Comparison of ENCODE assay signal across 24 cellular contexts in the genomic region with DNA sequence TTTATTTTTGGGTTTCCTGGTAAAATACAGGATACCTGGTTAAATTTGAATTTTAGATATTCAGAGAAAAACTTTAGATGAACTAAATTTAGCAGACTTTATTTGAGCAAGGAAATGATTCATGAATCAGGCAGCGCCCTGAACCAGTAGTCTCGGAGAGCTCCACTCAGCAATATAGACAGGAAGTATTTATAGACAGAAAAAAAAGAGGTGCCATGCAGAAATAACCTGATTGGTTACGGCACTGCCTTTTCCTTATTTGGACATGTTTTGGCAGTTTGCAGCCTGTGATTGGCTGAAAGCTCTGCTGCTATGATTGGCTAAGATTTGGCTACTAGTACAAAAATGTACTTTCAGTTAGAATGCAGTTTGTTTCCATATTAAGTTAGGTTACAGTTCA.
DNase-seq lines count a peak whose midpoint lies in the region; ATAC-seq, FAIRE-seq and TF ChIP-seq lines count a peak whose summit lies in the region.
"Had no signal": no experiment of that assay in that cellular context is flagged by ENCODE, and none has a peak within 500 bp of the region (broad histone marks: within the 10 kb centered on the region; RNA-seq: fewer than 3 reads in every experiment).

No MANE protein-coding gene starts in this region.

- TF ChIP-seq POLR2A in HepG2 (IDR thresholded peaks at IDR 0.05; ENCODE audit: insufficient read depth in 1 of 2, low read depth in 2 of 2, low read length in 2 of 2) (no peak), right lobe of liver (IDR thresholded peaks at IDR 0.05) (no peak), esophagus muscularis mucosa (IDR thresholded peaks at IDR 0.05; ENCODE audit: low read depth) (no peak)

- H2AFZ ChIP-seq in HepG2 (ENCODE audit: low read length) = no peak overlapping the region

- no peak overlapping the region for H3K27ac Mint-ChIP-seq in stimulated activated memory B cell treated with anti-CD40 and anti-IgM and Interleukin-4, amounts not matched to agents 10 μg/mL and 1 μg/mL and 100 μg/mL, for 72 hours

- FAIRE-seq in HepG2 (lab: Jason Lieb, UNC) = no peak
- FAIRE-seq: endometrium, GM18507, H54 had no signal

- CTCF ChIA-PET in HepG2 (lab: Yijun Ruan, JAX; ENCODE audit: low intra/inter-chr PET ratio, low total read pairs) = no interaction called here

- no peak for DNase-seq in HepG2 (ENCODE audit: low spot score)
- no peak for DNase-seq in right lobe of liver
- no peak for DNase-seq in RWPE2 (ENCODE audit: low spot score)
- no peak for DNase-seq in NCI-H1694 treated with DMSO at 0.1 percent for 48 hours (lab: John Stamatoyannopoulos, UW)
- DNase-seq in esophagus muscularis mucosa (ENCODE audit: extremely low spot score) = no peak
- DNase-seq in T-helper 1 cell = no peak
- DNase-seq: activated CD4-positive, alpha-beta T cell treated with anti-CD3 and anti-CD28 coated beads, Interleukin-2, amount 50 U/mL, for 1 hour; activated naive CD4-positive, alpha-beta T cell treated with Interleukin-2 at 50 U/mL for 16 hours; activated T-cell treated with anti-CD3 and anti-CD28 coated beads for 4 hours; aorta; colonic mucosa; DMS79; left ventricle myocardium inferior; NCI-H1930; NCI-H446 treated with DMSO at 0.1 percent for 48 hours; stimulated activated naive CD4-positive, alpha-beta T cell treated with Interleukin-2 at 50 U/mL for 16 hours; SW 1271; transverse colon had no signal

- H3K4me3 ChIP-seq in HepG2 (replicated peaks in 1 of 3; ENCODE audit: insufficient read depth in 1 of 3, low read depth in 2 of 3, low read length in 3 of 3) (no peak overlapping the region), right lobe of liver (no peak overlapping the region), RWPE2 (ENCODE audit: severe bottlenecking) (no peak overlapping the region), esophagus muscularis mucosa (no peak overlapping the region)
- H3K4me3 ChIP-seq: colonic mucosa, left ventricle myocardium inferior, transverse colon had no signal

- TF ChIP-seq EP300 in HepG2 (IDR thresholded peaks at IDR 0.05; ENCODE audit: low read depth in 2 of 2, low read length in 2 of 2) (no peak), HepG2 (CRISPR knock-in tag; IDR thresholded peaks at IDR 0.05; ENCODE audit: borderline replicate concordance) (no peak), esophagus muscularis mucosa (IDR thresholded peaks at IDR 0.05) (no peak)

- H3K9me3 Mint-ChIP-seq in stimulated activated memory B cell treated with anti-CD40 and anti-IgM and Interleukin-4, amounts not matched to agents 10 μg/mL and 1 μg/mL and 100 μg/mL, for 72 hours = no peaks in the 10 kb centered on the region

- ATAC-seq in HepG2 = no peak
- ATAC-seq in right lobe of liver = no peak
- peak; percentile 69; the same call in 2 of the 3 replicates for ATAC-seq in RWPE2 (ENCODE audit: low read depth)
- ATAC-seq in esophagus mucosa = peak; percentile 43
- ATAC-seq in stimulated activated memory B cell treated with anti-CD40 and anti-IgM and Interleukin-4, amounts not matched to agents 10 μg/mL and 1 μg/mL and 100 μg/mL, for 72 hours = no peak

- no peaks in the 10 kb centered on the region for H3K36me3 Mint-ChIP-seq in stimulated activated memory B cell treated with anti-CD40 and anti-IgM and Interleukin-4, amounts not matched to agents 10 μg/mL and 1 μg/mL and 100 μg/mL, for 72 hours

- no TSS peak for BruUV-seq in HepG2 (replicated peaks; lab: Mats Ljungman, UMichigan)

- 37% methylated on average over 3 of the region's 3 CpGs for WGBS in HepG2 (ENCODE audit: low lambda C conversion rate)
- whole genome bisulfite sequencing in right lobe of liver (ENCODE audit: insufficient coverage, low coverage, low lambda C conversion rate, missing lambda C conversion rate) = 65% methylated on average over 3 of the region's 3 CpGs
- WGBS in esophagus muscularis mucosa = 83% methylated on average over 3 of the region's 3 CpGs

- POLR2A ChIA-PET in HepG2 (lab: Yijun Ruan, JAX) = no interaction called here

- no peaks in the 10 kb centered on the region for H3K4me1 Mint-ChIP-seq in stimulated activated memory B cell treated with anti-CD40 and anti-IgM and Interleukin-4, amounts not matched to agents 10 μg/mL and 1 μg/mL and 100 μg/mL, for 72 hours

- H3K36me3 ChIP-seq in HepG2 (replicated peaks in 1 of 2; ENCODE audit: control insufficient read depth in 1 of 2, insufficient read depth in 2 of 2, low read length in 2 of 2) (no peaks in the 10 kb centered on the region), right lobe of liver (no peaks in the 10 kb centered on the region), RWPE2 (ENCODE audit: low read depth) (no peaks in the 10 kb centered on the region), esophagus muscularis mucosa (no peaks in the 10 kb centered on the region)
- H3K36me3 ChIP-seq: colonic mucosa, left ventricle myocardium inferior, neutrophil, transverse colon had no signal

- no peak overlapping the region for H3K9ac ChIP-seq in HepG2 (ENCODE audit: insufficient read depth, low read depth, low read length)

- in situ Hi-C loops in HepG2 (cut with HindIII; ENCODE audit: extremely low pct_ligation_motif_present, low pct_unique_long_range_greater_than_20kb) = no loop called here

- intact Hi-C loops in HepG2 (cut with micrococcal nuclease; ENCODE audit: unreplicated experiment) = no loop called here
- intact Hi-C loops in right lobe of liver (cut with DNase I) = no loop called here
- intact Hi-C loops in esophagus muscularis mucosa (cut with DNase I) = no loop called here

- TF ChIP-seq CTCF in HepG2 (CRISPR knock-in tag; IDR thresholded peaks at IDR 0.05) (no peak), right lobe of liver (IDR thresholded peaks at IDR 0.05) (no peak), RWPE2 (IDR thresholded peaks at IDR 0.05; ENCODE audit: poor library complexity, severe bottlenecking) (no peak), esophagus muscularis mucosa (IDR thresholded peaks at IDR 0.05) (no peak)

- H3K27ac ChIP-seq in HepG2 (ENCODE audit: extremely low read length, insufficient read depth, low read length) (no peak overlapping the region), right lobe of liver (no peak overlapping the region), RWPE2 (ENCODE audit: poor library complexity, severe bottlenecking) (no peak overlapping the region), esophagus muscularis mucosa (replicated peaks in 1 of 4) (no peak overlapping the region)
- H3K27ac ChIP-seq: colonic mucosa, left ventricle myocardium inferior, neutrophil, transverse colon had no signal

- no peaks in the 10 kb centered on the region for H3K27me3 ChIP-seq in HepG2 (ENCODE audit: control insufficient read depth in 1 of 2, insufficient read depth in 2 of 2, low read length in 2 of 2)
- no peaks in the 10 kb centered on the region for H3K27me3 ChIP-seq in right lobe of liver
- no peaks in the 10 kb centered on the region for H3K27me3 ChIP-seq in RWPE2 (ENCODE audit: insufficient read depth, poor library complexity, severe bottlenecking)
- H3K27me3 ChIP-seq in esophagus muscularis mucosa = no peaks in the 10 kb centered on the region
- H3K27me3 ChIP-seq: colonic mucosa, neutrophil, transverse colon had no signal

- H3K4me1 ChIP-seq in HepG2 (ENCODE audit: insufficient read depth, low read length) = no peaks in the 10 kb centered on the region
- H3K4me1 ChIP-seq in right lobe of liver = no peaks in the 10 kb centered on the region
- H3K4me1 ChIP-seq in RWPE2 (ENCODE audit: insufficient read depth, poor library complexity, severe bottlenecking) = peaks cover 4% of the 10 kb centered on the region
- no peaks in the 10 kb centered on the region for H3K4me1 ChIP-seq in esophagus muscularis mucosa
- H3K4me1 ChIP-seq: colonic mucosa, transverse colon had no signal

- no peak overlapping the region for H3K4me2 ChIP-seq in HepG2 (ENCODE audit: low read depth, low read length)

- no peaks in the 10 kb centered on the region for H3K79me2 ChIP-seq in HepG2 (ENCODE audit: insufficient read depth, low read length)

- TF ChIP-seq RAD21 in HepG2 (CRISPR knock-in tag; IDR thresholded peaks at IDR 0.05) = no peak

- no peaks in the 10 kb centered on the region for H3K9me3 ChIP-seq in HepG2 (ENCODE audit: low read length)
- H3K9me3 ChIP-seq in right lobe of liver = no peaks in the 10 kb centered on the region
- no peaks in the 10 kb centered on the region for H3K9me3 ChIP-seq in RWPE2 (ENCODE audit: severe bottlenecking)
- no peaks in the 10 kb centered on the region for H3K9me3 ChIP-seq in esophagus muscularis mucosa
- H3K9me3 ChIP-seq: colonic mucosa, left ventricle myocardium inferior, neutrophil, transverse colon had no signal

- H4K20me1 ChIP-seq in HepG2 (ENCODE audit: insufficient read depth, low read length) = no peaks in the 10 kb centered on the region

- H3K4me3 Mint-ChIP-seq in stimulated activated memory B cell treated with anti-CD40 and anti-IgM and Interleukin-4, amounts not matched to agents 10 μg/mL and 1 μg/mL and 100 μg/mL, for 72 hours = no peak overlapping the region

- no peaks in the 10 kb centered on the region for H3K27me3 Mint-ChIP-seq in stimulated activated memory B cell treated with anti-CD40 and anti-IgM and Interleukin-4, amounts not matched to agents 10 μg/mL and 1 μg/mL and 100 μg/mL, for 72 hours

TF ChIP-seq in HepG2, 621 proteins besides CTCF, POLR2A, EP300 and RAD21:
- TF ChIP-seq, protein P1, sequence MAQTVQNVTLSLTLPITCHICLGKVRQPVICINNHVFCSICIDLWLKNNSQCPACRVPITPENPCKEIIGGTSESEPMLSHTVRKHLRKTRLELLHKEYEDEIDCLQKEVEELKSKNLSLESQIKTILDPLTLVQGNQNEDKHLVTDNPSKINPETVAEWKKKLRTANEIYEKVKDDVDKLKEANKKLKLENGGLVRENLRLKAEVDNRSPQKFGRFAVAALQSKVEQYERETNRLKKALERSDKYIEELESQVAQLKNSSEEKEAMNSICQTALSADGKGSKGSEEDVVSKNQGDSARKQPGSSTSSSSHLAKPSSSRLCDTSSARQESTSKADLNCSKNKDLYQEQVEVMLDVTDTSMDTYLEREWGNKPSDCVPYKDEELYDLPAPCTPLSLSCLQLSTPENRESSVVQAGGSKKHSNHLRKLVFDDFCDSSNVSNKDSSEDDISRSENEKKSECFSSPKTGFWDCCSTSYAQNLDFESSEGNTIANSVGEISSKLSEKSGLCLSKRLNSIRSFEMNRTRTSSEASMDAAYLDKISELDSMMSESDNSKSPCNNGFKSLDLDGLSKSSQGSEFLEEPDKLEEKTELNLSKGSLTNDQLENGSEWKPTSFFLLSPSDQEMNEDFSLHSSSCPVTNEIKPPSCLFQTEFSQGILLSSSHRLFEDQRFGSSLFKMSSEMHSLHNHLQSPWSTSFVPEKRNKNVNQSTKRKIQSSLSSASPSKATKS (CRISPR knock-in tag; IDR thresholded peaks at IDR 0.05) = no peak
- 0 out of 2 replicates have a peak, but pooled peaks have one; percentile 41 for TF ChIP-seq SRF (IDR thresholded peaks at IDR 0.05; ENCODE audit: low read depth, low read length)

Comparison
In these comparisons a context has a peak if more than half of its experiments do, and no peak if none do; other contexts are left out.
1. ATAC-seq: peak in RWPE2 (single experiment) and esophagus mucosa (single experiment); none in HepG2 (single experiment), right lobe of liver (0 of 4) and stimulated activated memory B cell treated with anti-CD40 and anti-IgM and Interleukin-4, amounts not matched to agents 10 μg/mL and 1 μg/mL and 100 μg/mL, for 72 hours (single experiment).